In genomic region chr4:75908555-75908954, GRCh38 we compare ENCODE assay signal across 25 cellular contexts. TPM values are rescaled to one million over a fixed set of nuclear protein-coding genes. Genes with fewer than 3 reads are reported as not detected.
DNase-seq lines count a peak whose midpoint lies in the region; ATAC-seq and TF ChIP-seq lines count a peak whose summit lies in the region.
"Had no signal": no experiment of that assay in that cellular context is flagged by ENCODE, and none has a peak within 500 bp of the region (broad histone marks: within the 10 kb centered on the region; RNA-seq: fewer than 3 reads in every experiment).

No MANE protein-coding gene starts in this region.

- H3K14ac ChIP-seq in trophoblast cell (ENCODE audit: low read length): no peak overlapping the region

- H3K4me1 ChIP-seq in trophoblast cell (ENCODE audit: control insufficient read depth in 1 of 2, insufficient read depth in 2 of 2, low read length in 2 of 2): no peaks in the 10 kb centered on the region
- no peaks in the 10 kb centered on the region for H3K4me1 ChIP-seq in body of pancreas
- H3K4me1 ChIP-seq: gastrocnemius medialis, vagina had no signal

- no peak overlapping the region for H2BK120ac ChIP-seq in trophoblast cell (ENCODE audit: insufficient read depth, low read length, poor library complexity)

- H3K4me2 ChIP-seq in trophoblast cell (ENCODE audit: low read length): no peak overlapping the region

- no peak overlapping the region for H3K4ac ChIP-seq in trophoblast cell (ENCODE audit: low read depth, low read length)

- TF ChIP-seq CTCF in fibroblast of the aortic adventitia (IDR thresholded peaks at IDR 0.05; ENCODE audit: insufficient read depth, low read length) (no peak), body of pancreas (IDR thresholded peaks at IDR 0.05) (no peak)

- H3K18ac ChIP-seq in trophoblast cell (ENCODE audit: low read length): no peak overlapping the region

- no peaks in the 10 kb centered on the region for H3K79me2 ChIP-seq in trophoblast cell (ENCODE audit: control insufficient read depth, insufficient read depth, low read length, poor library complexity)

- no peak overlapping the region for H2AFZ ChIP-seq in trophoblast cell (ENCODE audit: insufficient read depth, low read length, poor library complexity)

- no peak overlapping the region for H2AK5ac ChIP-seq in trophoblast cell (ENCODE audit: low read length)

- H3K27me3 ChIP-seq in trophoblast cell (ENCODE audit: insufficient read depth, low read length): no peaks in the 10 kb centered on the region
- no peaks in the 10 kb centered on the region for H3K27me3 ChIP-seq in body of pancreas
- H3K27me3 ChIP-seq: adrenal gland, dorsolateral prefrontal cortex, gastrocnemius medialis, vagina had no signal

- no peak overlapping the region for H2BK5ac ChIP-seq in trophoblast cell (ENCODE audit: low read depth, low read length, poor library complexity)

- H3K23ac ChIP-seq in trophoblast cell (ENCODE audit: low read length): no peak overlapping the region

- H2BK12ac ChIP-seq in trophoblast cell (ENCODE audit: low read length): no peak overlapping the region

- DNase-seq in SIG-M5 treated with dmso at 0.1 percent for 504 hours (lab: John Stamatoyannopoulos, UW; ENCODE audit: unreplicated experiment) (peak; percentile 45), SIG-M5 (lab: John Stamatoyannopoulos, UW) (no peak), RPMI8226 (peak; percentile 83), fibroblast of the aortic adventitia (ENCODE audit: low read depth) (peak; percentile 12), stromal cell of bone marrow (ENCODE audit: low read depth) (peak; percentile 3), trophoblast cell (no peak), body of pancreas (no peak), SW480 (ENCODE audit: low spot score) (no peak)
- DNase-seq: activated CD4-positive, alpha-beta T cell treated with anti-CD3 and anti-CD28 coated beads, Interleukin-2, amount 50 U/mL, for 48 hours; activated gamma-delta T cell; caudate nucleus; dorsolateral prefrontal cortex; gastrocnemius medialis; KG1; naive B cell; NCI-H2171; NCI-H526; retina; Right ventricle myocardium superior; stimulated activated CD8-positive, alpha-beta memory T cell treated with anti-CD3 and anti-CD28 coated beads, Interleukin-4, amount 100 ng/mL, for 48 hours; T-helper 17 cell had no signal

- no peaks in the 10 kb centered on the region for H3K79me1 ChIP-seq in trophoblast cell (ENCODE audit: low read length)

- no peak overlapping the region for H3K9ac ChIP-seq in trophoblast cell (ENCODE audit: low read length)

- intact Hi-C loops in body of pancreas (cut with DNase I): no loop called here

- H3K27ac ChIP-seq in trophoblast cell (ENCODE audit: low read depth, low read length) (no peak overlapping the region), body of pancreas (no peak overlapping the region)
- H3K27ac ChIP-seq: C4-2B, dorsolateral prefrontal cortex, gastrocnemius medialis, vagina had no signal

- no peak overlapping the region for H4K12ac ChIP-seq in trophoblast cell (ENCODE audit: low read depth, low read length)

- H3K4me3 ChIP-seq in fibroblast of the aortic adventitia (ENCODE audit: low read depth, low read length) (no peak overlapping the region), trophoblast cell (ENCODE audit: low read depth, low read length) (no peak overlapping the region), body of pancreas (no peak overlapping the region)
- H3K4me3 ChIP-seq: adrenal gland, dorsolateral prefrontal cortex, gastrocnemius medialis, vagina had no signal

- TF ChIP-seq POLR2A in body of pancreas (IDR thresholded peaks at IDR 0.05): no peak

- H3K36me3 ChIP-seq in trophoblast cell (ENCODE audit: control insufficient read depth in 1 of 2, insufficient read depth in 2 of 2, low read length in 2 of 2): no peaks in the 10 kb centered on the region
- no peaks in the 10 kb centered on the region for H3K36me3 ChIP-seq in body of pancreas (replicated peaks in 1 of 2; ENCODE audit: insufficient read depth in 1 of 2, low read depth in 2 of 2)
- H3K36me3 ChIP-seq: adrenal gland, gastrocnemius medialis, vagina had no signal

- WGBS in trophoblast cell (ENCODE audit: extremely low coverage, insufficient coverage, insufficient read length): no CpG with 5 or more reads among the region's 3 CpGs
- WGBS in body of pancreas, 2 donors: 8 to 12% methylated on average over 3 of the region's 3 CpGs

- H4K91ac ChIP-seq in trophoblast cell (ENCODE audit: low read depth, low read length): no peak overlapping the region

- no peak overlapping the region for H4K8ac ChIP-seq in trophoblast cell (ENCODE audit: low read depth, low read length)

- H3K9me3 ChIP-seq in trophoblast cell (ENCODE audit: insufficient read depth, low read depth, low read length) (peaks cover 2% of the 10 kb centered on the region), body of pancreas (no peaks in the 10 kb centered on the region)
- H3K9me3 ChIP-seq: adrenal gland, gastrocnemius medialis, vagina had no signal

- ATAC-seq in body of pancreas: no peak
- ATAC-seq: gastrocnemius medialis, T-helper 17 cell had no signal

RNA-seq across cellular contexts. Expression of gene PPEF2, which starts 6.3 kb away (rescaled TPM):
- total RNA-seq in fibroblast of the aortic adventitia (ENCODE audit: low replicate concordance): not detected in 2 replicates
- 0.01 and 0.04 TPM in 2 replicates for polyA plus RNA-seq in trophoblast cell (2013)
- total RNA-seq in body of pancreas: not detected
- total RNA-seq: omental fat pad, Right ventricle myocardium superior, vagina had no signal

RNA-seq across cellular contexts. Expression of gene NAAA, which starts 32.3 kb away (rescaled TPM):
- total RNA-seq in fibroblast of the aortic adventitia (ENCODE audit: low replicate concordance): 46.1 and 48.1 TPM in 2 replicates
- polyA plus RNA-seq in trophoblast cell (2013): 5.9 and 6.0 TPM in 2 replicates
- total RNA-seq in body of pancreas: 10 to 100 TPM; 10.5 to 19.7 TPM

Comparison
In these comparisons a context has a peak if more than half of its experiments do, and no peak if none do; other contexts are left out.
1. DNase-seq: peak in SIG-M5 treated with dmso at 0.1 percent for 504 hours (single experiment), RPMI8226 (single experiment), fibroblast of the aortic adventitia (single experiment) and stromal cell of bone marrow (single experiment); none in SIG-M5 (single experiment), trophoblast cell (0 of 2), body of pancreas (0 of 4) and SW480 (single experiment).